ENCODE assay signal across 8 cellular contexts in genomic region chr14:49584058-49584457, GRCh38. TPM values are rescaled to one million over a fixed set of nuclear protein-coding genes. Genes with fewer than 3 reads are reported as not detected.
DNase-seq lines count a peak whose midpoint lies in the region; ATAC-seq and TF ChIP-seq lines count a peak whose summit lies in the region.

No MANE protein-coding gene starts in this region.

- DNase-seq in CD8-positive, alpha-beta memory T cell, result no peak
- DNase-seq in mammary epithelial cell (no peak), NCI-H1436 treated with DMSO at 0.1 percent for 48 hours (lab: John Stamatoyannopoulos, UW) (no peak), NCI-H1694 (lab: John Stamatoyannopoulos, UW) (no peak), hypothalamus (lab: John Stamatoyannopoulos, UW) (no peak)
- no peak for DNase-seq in naive thymus-derived CD8-positive, alpha-beta T cell

- H2AFZ ChIP-seq in KMS-11 (ENCODE audit: low read depth) (no peak overlapping the region), mammary epithelial cell (ENCODE audit: low read depth, low read length) (no peak overlapping the region)

- peaks cover 60 to 77% (median 66%) of the 10 kb centered on the region in 3 donors for H3K4me1 Mint-ChIP-seq in CD8-positive, alpha-beta memory T cell
- H3K4me1 Mint-ChIP-seq in naive thymus-derived CD8-positive, alpha-beta T cell, result peaks cover 26 to 69% (median 63%) of the 10 kb centered on the region in 4 donors

- intact Hi-C loops in mammary epithelial cell (cut with micrococcal nuclease), result loop anchor here (2.0 kb wide), 1 partner anchor 71 kb away; no protein-coding TSS in a partner anchor

- peaks cover 5% of the 10 kb centered on the region for H4K20me1 ChIP-seq in KMS-11 (ENCODE audit: insufficient read depth)
- peaks cover 7% of the 10 kb centered on the region for H4K20me1 ChIP-seq in mammary epithelial cell (ENCODE audit: insufficient read depth, low read length)

- H3K9me3 Mint-ChIP-seq in CD8-positive, alpha-beta memory T cell, result peaks cover 0 to 4% (median 3%) of the 10 kb centered on the region in 5 donors
- peaks cover 0 to 6% (median 0%) of the 10 kb centered on the region in 9 donors for H3K9me3 Mint-ChIP-seq in naive thymus-derived CD8-positive, alpha-beta T cell

- CTCF ChIA-PET in CD8-positive, alpha-beta memory T cell (lab: Charles Lee), result interaction anchor here (1.0 to 4.7 kb wide), 3 partner anchors 11 to 279 kb away, joined by 3 to 44 read pairs (median 3); partner anchors contain the start of genes MGAT2 and RPL36AL
- CTCF ChIA-PET in mammary epithelial cell (lab: Charles Lee; ENCODE audit: low non-redundant PET), result no interaction called here

- H3K4me1 ChIP-seq in CD8-positive, alpha-beta memory T cell (ENCODE audit: insufficient read depth, low read length), result peaks cover 36% of the 10 kb centered on the region
- peaks cover 26% of the 10 kb centered on the region for H3K4me1 ChIP-seq in KMS-11 (ENCODE audit: low read depth, poor library complexity, severe bottlenecking)
- peaks cover 7% of the 10 kb centered on the region for H3K4me1 ChIP-seq in mammary epithelial cell (ENCODE audit: insufficient read depth, low read length)

- no peak for ATAC-seq in naive thymus-derived CD8-positive, alpha-beta T cell
- no peak for ATAC-seq in GM21515 (IDR thresholded peaks at IDR 0.05; ENCODE audit: unreplicated experiment)

- H3K27me3 Mint-ChIP-seq in CD8-positive, alpha-beta memory T cell, result peaks cover 0 to 9% of the 10 kb centered on the region in 2 donors
- H3K27me3 Mint-ChIP-seq in naive thymus-derived CD8-positive, alpha-beta T cell, result peaks cover 0 to 9% (median 0%) of the 10 kb centered on the region in 5 donors

- peak overlapping the region; percentile 37; the same call in 1 of the 2 replicates for H3K4me2 ChIP-seq in KMS-11
- peak overlapping the region; percentile 83 for H3K4me2 ChIP-seq in mammary epithelial cell (ENCODE audit: insufficient read depth, low read depth, low read length)

- no peak overlapping the region for H3K4me3 ChIP-seq in CD8-positive, alpha-beta memory T cell (ENCODE audit: low read length)
- no peak overlapping the region for H3K4me3 ChIP-seq in KMS-11 (IDR thresholded peaks at IDR 0.05; ENCODE audit: insufficient read depth, low read depth, low read length)
- peak overlapping the region in 2 of 3 experiments; percentile 76 to 99 for H3K4me3 ChIP-seq in mammary epithelial cell (replicated peaks in 1 of 3; ENCODE audit: insufficient read depth in 1 of 3, low read depth in 2 of 3, low read length in 3 of 3)

- H3K4me3 Mint-ChIP-seq in CD8-positive, alpha-beta memory T cell, result peak overlapping the region; percentile 87 to 96 (median 92)
- H3K4me3 Mint-ChIP-seq in naive thymus-derived CD8-positive, alpha-beta T cell, result peak overlapping the region; percentile 89 to 99 (median 94)

- no TSS peak for BruUV-seq in mammary epithelial cell (replicated peaks; lab: Mats Ljungman, UMichigan)

- POLR2A ChIA-PET in CD8-positive, alpha-beta memory T cell (lab: Charles Lee), result interaction anchor here (0.7 to 4.5 kb wide), 4 partner anchors 15 to 184 kb away, joined by 4 to 82 read pairs (median 37); partner anchors contain the start of genes DNAAF2, KLHDC2, LRR1 and MGAT2
- POLR2A ChIA-PET in naive thymus-derived CD8-positive, alpha-beta T cell (lab: Charles Lee), result interaction anchor here (1.5 to 4.8 kb wide), 3 partner anchors 14 to 109 kb away, joined by 3 to 112 read pairs (median 83); partner anchors contain the start of genes KLHDC1, LRR1, MGAT2 and RPL36AL

- no peaks in the 10 kb centered on the region for H3K27me3 ChIP-seq in CD8-positive, alpha-beta memory T cell (ENCODE audit: insufficient read depth, low read length, poor library complexity, severe bottlenecking)
- no peaks in the 10 kb centered on the region for H3K27me3 ChIP-seq in KMS-11 (ENCODE audit: insufficient read depth, low read depth)
- H3K27me3 ChIP-seq in mammary epithelial cell (ENCODE audit: insufficient read depth, low read length), result no peaks in the 10 kb centered on the region

- in situ Hi-C loops in mammary epithelial cell (cut with MboI; ENCODE audit: low sequenced_read_pairs in 2 of 2), result no loop called here

- WGBS in mammary epithelial cell (ENCODE audit: low coverage, missing lambda C conversion rate), result 91% methylated on average over 10 of the region's 11 CpGs

- peak overlapping the region; percentile 5 for H3K27ac ChIP-seq in CD8-positive, alpha-beta memory T cell (ENCODE audit: low read depth, low read length)
- no peak overlapping the region for H3K27ac ChIP-seq in KMS-11
- peak overlapping the region; percentile 86 for H3K27ac ChIP-seq in mammary epithelial cell (ENCODE audit: insufficient read depth, low read depth, low read length)

- no peaks in the 10 kb centered on the region for H3K9me3 ChIP-seq in CD8-positive, alpha-beta memory T cell (ENCODE audit: low read length)
- no peaks in the 10 kb centered on the region for H3K9me3 ChIP-seq in mammary epithelial cell (replicated peaks; ENCODE audit: insufficient read depth, low read length)

- no peak for TF ChIP-seq CTCF in KMS-11 (conservative IDR thresholded peaks at IDR 0.05; ENCODE audit: low read depth, low read length)
- no peak for TF ChIP-seq CTCF in mammary epithelial cell (conservative IDR thresholded peaks at IDR 0.05 in 1 of 2, IDR thresholded peaks at IDR 0.05 in 1 of 2; ENCODE audit: extremely low read depth in 1 of 2, insufficient read depth in 1 of 2, low read depth in 1 of 2, low read length in 2 of 2)

- H3K9ac ChIP-seq in KMS-11, result no peak overlapping the region
- H3K9ac ChIP-seq in mammary epithelial cell (ENCODE audit: insufficient read depth, low read length), result no peak overlapping the region

- H3K79me2 ChIP-seq in KMS-11 (ENCODE audit: insufficient read depth, low read depth), result peaks cover 42% of the 10 kb centered on the region
- peaks cover 69% of the 10 kb centered on the region for H3K79me2 ChIP-seq in mammary epithelial cell (ENCODE audit: insufficient read depth, low read length)

- H3K36me3 ChIP-seq in CD8-positive, alpha-beta memory T cell (ENCODE audit: insufficient read depth, low read length), result peaks cover 12% of the 10 kb centered on the region
- peaks cover 4% of the 10 kb centered on the region; the same call in 1 of the 2 replicates for H3K36me3 ChIP-seq in KMS-11 (ENCODE audit: insufficient read depth)
- peaks cover 24% of the 10 kb centered on the region for H3K36me3 ChIP-seq in mammary epithelial cell (ENCODE audit: insufficient read depth, low read length)

- H3K27ac Mint-ChIP-seq in CD8-positive, alpha-beta memory T cell, result peak overlapping the region; percentile 92 to 100 (median 98)
- H3K27ac Mint-ChIP-seq in naive thymus-derived CD8-positive, alpha-beta T cell, result peak overlapping the region; percentile 80 to 100 (median 98)

- peaks cover 10 to 60% (median 20%) of the 10 kb centered on the region in 3 donors for H3K36me3 Mint-ChIP-seq in CD8-positive, alpha-beta memory T cell
- peaks cover 5 to 56% (median 19%) of the 10 kb centered on the region in 3 donors for H3K36me3 Mint-ChIP-seq in naive thymus-derived CD8-positive, alpha-beta T cell

- dilution Hi-C loops in mammary epithelial cell (cut with HindIII; ENCODE audit: low sequenced_read_pairs), result no loop called here

RNA-seq across cellular contexts. Expression of gene RPS29, which starts 2.1 kb away (rescaled TPM):
- total RNA-seq in CD8-positive, alpha-beta memory T cell, result 1,000 to 10,000 TPM; 1,908 to 2,102 TPM
- polyA plus RNA-seq in CD8-positive, alpha-beta memory T cell, result 8,830 TPM
- 1,000 to 10,000 TPM; 1,150 to 1,610 TPM for total RNA-seq in mammary epithelial cell
- polyA plus RNA-seq in mammary epithelial cell, result 8,703 TPM
- polyA minus RNA-seq in mammary epithelial cell, result 952 TPM
- total RNA-seq in naive thymus-derived CD8-positive, alpha-beta T cell, result 1,000 to 10,000 TPM; 2,453 to 3,084 TPM
- over 10,000 TPM; 11,853 to 13,490 (median 12,998) TPM for polyA plus RNA-seq in naive thymus-derived CD8-positive, alpha-beta T cell

RNA-seq across cellular contexts. Expression of gene LRR1, which starts 14.7 kb away (rescaled TPM):
- total RNA-seq in CD8-positive, alpha-beta memory T cell, result 10 to 100 TPM; 51.1 to 52.2 TPM
- 13.0 TPM for polyA plus RNA-seq in CD8-positive, alpha-beta memory T cell
- total RNA-seq in mammary epithelial cell, result 10 to 100 TPM in 1 of 2 donors, 1 to 10 TPM in 1; 8.3 to 20.7 TPM
- 18.0 TPM for polyA plus RNA-seq in mammary epithelial cell
- polyA minus RNA-seq in mammary epithelial cell, result 14.0 TPM
- 10 to 100 TPM; 12.1 to 12.9 TPM for total RNA-seq in naive thymus-derived CD8-positive, alpha-beta T cell
- polyA plus RNA-seq in naive thymus-derived CD8-positive, alpha-beta T cell, result 10 to 100 TPM in 1 of 3 donors, 1 to 10 TPM in 2; 8.5 to 10.4 (median 8.9) TPM

RNA-seq across cellular contexts. Expression of gene RPL36AL, which starts 36.4 kb away (rescaled TPM):
- total RNA-seq in CD8-positive, alpha-beta memory T cell, result 100 to 1,000 TPM; 236 to 273 TPM
- 709 TPM for polyA plus RNA-seq in CD8-positive, alpha-beta memory T cell
- 100 to 1,000 TPM in 1 of 2 donors, 10 to 100 TPM in 1; 78.7 to 214 TPM for total RNA-seq in mammary epithelial cell
- polyA plus RNA-seq in mammary epithelial cell, result 372 TPM
- polyA minus RNA-seq in mammary epithelial cell, result 49.3 TPM
- 100 to 1,000 TPM; 259 to 268 TPM for total RNA-seq in naive thymus-derived CD8-positive, alpha-beta T cell
- polyA plus RNA-seq in naive thymus-derived CD8-positive, alpha-beta T cell, result 100 to 1,000 TPM; 489 to 628 (median 623) TPM

RNA-seq across cellular contexts. Expression of gene MGAT2, which starts 36.5 kb away (rescaled TPM):
- total RNA-seq in CD8-positive, alpha-beta memory T cell, result 10 to 100 TPM; 57.7 to 60.2 TPM
- polyA plus RNA-seq in CD8-positive, alpha-beta memory T cell, result 49.1 TPM
- total RNA-seq in mammary epithelial cell, result 10 to 100 TPM; 40.5 to 41.8 TPM
- 27.0 TPM for polyA plus RNA-seq in mammary epithelial cell
- polyA minus RNA-seq in mammary epithelial cell, result 34.5 TPM
- total RNA-seq in naive thymus-derived CD8-positive, alpha-beta T cell, result 10 to 100 TPM; 24.9 to 26.9 TPM
- 10 to 100 TPM; 15.8 to 25.9 (median 19.8) TPM for polyA plus RNA-seq in naive thymus-derived CD8-positive, alpha-beta T cell

RNA-seq across cellular contexts. Expression of gene DNAAF2, which starts 51.0 kb away (rescaled TPM):
- total RNA-seq in CD8-positive, alpha-beta memory T cell, result 10 to 100 TPM; 17.6 to 18.2 TPM
- 21.7 TPM for polyA plus RNA-seq in CD8-positive, alpha-beta memory T cell
- 10 to 100 TPM in 1 of 2 donors, 1 to 10 TPM in 1; 7.9 to 10.5 TPM for total RNA-seq in mammary epithelial cell
- 6.0 TPM for polyA plus RNA-seq in mammary epithelial cell
- 2.2 TPM for polyA minus RNA-seq in mammary epithelial cell
- total RNA-seq in naive thymus-derived CD8-positive, alpha-beta T cell, result 1 to 10 TPM; 6.9 TPM
- 10 to 100 TPM; 10.1 to 16.7 (median 12.3) TPM for polyA plus RNA-seq in naive thymus-derived CD8-positive, alpha-beta T cell

Comparison
In these comparisons a context has a peak if more than half of its experiments do, and no peak if none do; other contexts are left out.
1. H3K4me3 ChIP-seq: peak in mammary epithelial cell (2 of 3); none in CD8-positive, alpha-beta memory T cell (single experiment) and KMS-11 (single experiment).